9 cellular contexts compared by ENCODE assay signal in the genomic region with DNA sequence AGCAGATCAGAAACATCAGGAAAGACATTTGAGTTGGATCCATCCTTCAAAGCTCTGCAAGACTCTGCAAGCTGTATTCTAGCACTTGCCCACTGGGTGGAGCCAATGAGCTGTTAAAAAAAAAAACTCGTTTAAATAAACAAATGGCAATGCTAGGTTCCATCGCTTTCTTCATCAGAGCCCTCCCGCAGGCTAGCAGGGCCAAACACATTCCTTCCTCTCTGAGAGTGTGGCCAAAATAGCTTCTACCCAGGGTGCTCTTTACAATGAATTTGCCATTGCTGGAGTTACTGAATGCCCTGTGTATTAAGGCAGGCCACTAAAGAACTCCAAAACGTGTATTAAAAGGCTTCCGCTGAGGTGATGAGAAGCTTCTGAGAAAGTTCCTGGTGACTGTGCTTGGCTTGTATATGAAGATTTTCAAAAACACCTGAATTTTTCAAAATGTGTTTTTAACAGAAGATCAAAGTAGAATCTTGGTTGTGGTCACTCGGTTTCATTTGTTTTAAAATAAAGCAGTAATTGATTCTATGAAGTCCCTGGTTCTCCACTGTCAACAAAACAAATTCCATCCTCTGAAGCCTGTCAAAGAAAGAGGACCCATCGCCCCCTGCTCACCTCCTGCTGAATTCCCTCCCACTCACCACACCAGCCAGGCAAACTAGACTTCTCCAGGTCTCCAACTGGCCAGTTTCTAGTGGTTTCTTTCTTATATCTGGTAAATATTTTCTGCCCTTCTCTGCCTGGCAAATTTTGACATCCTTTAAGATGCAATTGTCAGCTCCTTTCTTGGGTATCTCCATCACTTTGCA. TPM values are rescaled to one million over a fixed set of nuclear protein-coding genes. Genes with fewer than 3 reads are reported as not detected.
DNase-seq lines count a peak whose midpoint lies in the region; ATAC-seq and TF ChIP-seq lines count a peak whose summit lies in the region.
"Had no signal": no experiment of that assay in that cellular context is flagged by ENCODE, and none has a peak within 500 bp of the region (broad histone marks: within the 10 kb centered on the region; RNA-seq: fewer than 3 reads in every experiment).

No MANE protein-coding gene starts in this region.

- ATAC-seq in GM18868 (IDR thresholded peaks at IDR 0.05; ENCODE audit: unreplicated experiment): peak; percentile 81
- peak; percentile 55 for ATAC-seq in HG03139 (IDR thresholded peaks at IDR 0.05; ENCODE audit: unreplicated experiment)
- ATAC-seq in right lobe of liver: peak; percentile 97 to 99 (median 98)

- H3K36me3 ChIP-seq in BE2C: no peaks in the 10 kb centered on the region
- no peaks in the 10 kb centered on the region for H3K36me3 ChIP-seq in right lobe of liver

- no peaks in the 10 kb centered on the region for H3K27me3 ChIP-seq in BE2C
- H3K27me3 ChIP-seq in right lobe of liver: no peaks in the 10 kb centered on the region

- no peak overlapping the region for H3K4me3 ChIP-seq in BE2C (ENCODE audit: low read depth, low read length)
- H3K4me3 ChIP-seq in right lobe of liver: no peak overlapping the region

- intact Hi-C loops in activated CD4-positive, alpha-beta T cell treated with anti-CD3 and anti-CD28 coated beads, Interleukin-2, amount 10 ng/mL, durations not matched to agents 24 days and 14 days (cut with micrococcal nuclease): loop anchor here (1.0 to 5.0 kb wide), 4 partner anchors 196 to 394 kb away; partner anchors contain the start of gene MOB3B
- intact Hi-C loops in right lobe of liver (cut with DNase I): loop anchor here (5.0 to 10.0 kb wide), 2 partner anchors 209 to 221 kb away; no protein-coding TSS in a partner anchor

- 26% methylated on average over 7 of the region's 7 CpGs for WGBS in right lobe of liver (ENCODE audit: insufficient coverage, low coverage, low lambda C conversion rate, missing lambda C conversion rate)

- TF ChIP-seq CTCF in BE2C (IDR thresholded peaks at IDR 0.05; ENCODE audit: low read depth, low read length) (peak; percentile 88), right lobe of liver (IDR thresholded peaks at IDR 0.05) (peak; percentile 86 to 92 (median 87))

- no peaks in the 10 kb centered on the region for H3K9me3 ChIP-seq in BE2C
- no peaks in the 10 kb centered on the region for H3K9me3 ChIP-seq in right lobe of liver

- no peak for TF ChIP-seq POLR2A in right lobe of liver (IDR thresholded peaks at IDR 0.05)

- peaks cover 3% of the 10 kb centered on the region for H3K4me1 Mint-ChIP-seq in activated CD4-positive, alpha-beta T cell treated with anti-CD3 and anti-CD28 coated beads, Interleukin-2, amount 10 ng/mL, durations not matched to agents 24 days and 14 days

- H3K9me3 Mint-ChIP-seq in activated CD4-positive, alpha-beta T cell treated with anti-CD3 and anti-CD28 coated beads, Interleukin-2, amount 10 ng/mL, durations not matched to agents 24 days and 14 days: no peaks in the 10 kb centered on the region

- DNase-seq in BE2C (peak; percentile 46), NCI-H226 (peak; percentile 26), dermis microvascular lymphatic vessel endothelial cell (ENCODE audit: low read depth in 2 of 2) (peak; percentile 75 to 76), right lobe of liver (peak in 2 of 3 donors; percentile 39 to 59)
- peak; percentile 89 for DNase-seq in activated CD4-positive, alpha-beta T cell treated with anti-CD3 and anti-CD28 coated beads, Interleukin-2, amount 10 ng/mL, durations not matched to agents 24 days and 14 days
- DNase-seq in stimulated activated CD8-positive, alpha-beta memory T cell treated with anti-CD3 and anti-CD28 coated beads, Interleukin-4, amount 100 ng/mL, for 48 hours: peak; percentile 57

- H3K36me3 Mint-ChIP-seq in activated CD4-positive, alpha-beta T cell treated with anti-CD3 and anti-CD28 coated beads, Interleukin-2, amount 10 ng/mL, durations not matched to agents 24 days and 14 days (ENCODE audit: low read depth): no peaks in the 10 kb centered on the region

- peaks cover 5% of the 10 kb centered on the region for H3K27me3 Mint-ChIP-seq in activated CD4-positive, alpha-beta T cell treated with anti-CD3 and anti-CD28 coated beads, Interleukin-2, amount 10 ng/mL, durations not matched to agents 24 days and 14 days

- H3K4me1 ChIP-seq in BE2C: peaks cover 3% of the 10 kb centered on the region; the same call in 1 of the 2 replicates
- H3K4me1 ChIP-seq in right lobe of liver: no peaks in the 10 kb centered on the region

- no peak overlapping the region for H3K27ac ChIP-seq in right lobe of liver

- H3K4me3 Mint-ChIP-seq in activated CD4-positive, alpha-beta T cell treated with anti-CD3 and anti-CD28 coated beads, Interleukin-2, amount 10 ng/mL, durations not matched to agents 24 days and 14 days: no peak overlapping the region

- no peak overlapping the region for H3K27ac Mint-ChIP-seq in activated CD4-positive, alpha-beta T cell treated with anti-CD3 and anti-CD28 coated beads, Interleukin-2, amount 10 ng/mL, durations not matched to agents 24 days and 14 days

RNA-seq across cellular contexts. Expression of gene EQTN, which starts 36.5 kb away (rescaled TPM):
- polyA plus RNA-seq in BE2C (2012; ENCODE audit: insufficient read depth, insufficient read length, low read depth): not detected
- total RNA-seq in activated CD4-positive, alpha-beta T cell treated with anti-CD3 and anti-CD28 coated beads, Interleukin-2, amount 10 ng/mL, durations not matched to agents 24 days and 14 days: not detected in 2 replicates
- total RNA-seq in dermis microvascular lymphatic vessel endothelial cell: under 0.01 TPM in 1 of 2 replicates, not detected in the other
- total RNA-seq in right lobe of liver: not detected
- total RNA-seq: T-helper 2 cell treated with Interferon-gamma antibody and Interleukin-4, amounts not matched to agents 100 ng/mL and 5 ng/mL, for 36 hours had no signal

Comparison
In these comparisons a context has a peak if more than half of its experiments do, and no peak if none do; other contexts are left out.
1. DNase-seq: peak in every context shown above with its lines; median percentile 89 in activated CD4-positive, alpha-beta T cell treated with anti-CD3 and anti-CD28 coated beads, Interleukin-2, amount 10 ng/mL, durations not matched to agents 24 days and 14 days; 76 in dermis microvascular lymphatic vessel endothelial cell; 57 in stimulated activated CD8-positive, alpha-beta memory T cell treated with anti-CD3 and anti-CD28 coated beads, Interleukin-4, amount 100 ng/mL, for 48 hours; 49 in right lobe of liver; 46 in BE2C; 26 in NCI-H226.